ENCODE assay signal across 8 cellular contexts in the genomic region with DNA sequence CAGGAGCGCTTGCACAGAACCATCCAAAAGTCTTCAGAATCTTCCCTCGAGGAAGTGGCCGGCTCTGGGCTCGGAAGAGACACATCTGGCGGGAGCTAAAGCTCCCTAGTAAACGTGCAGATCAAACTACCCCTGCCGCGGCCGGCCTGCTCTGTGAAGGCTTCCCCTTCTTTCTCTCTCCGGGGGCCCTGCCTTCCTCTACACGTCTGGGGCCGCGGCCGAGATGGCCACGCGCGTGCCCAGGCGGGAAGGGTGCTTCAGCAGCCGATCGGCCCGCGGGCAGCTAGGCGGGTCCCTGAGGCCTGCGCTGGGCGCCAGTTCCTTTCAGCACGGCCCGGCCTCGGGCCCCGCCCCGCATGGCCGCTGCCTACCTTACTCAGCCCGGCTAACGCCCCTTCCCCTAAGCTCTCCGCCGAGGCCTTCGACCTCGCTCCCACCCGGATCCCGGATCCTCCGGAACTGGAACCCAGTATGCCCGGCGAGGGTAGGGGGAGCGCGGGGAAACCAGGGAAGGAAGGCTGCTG. TPM values are rescaled to one million over a fixed set of nuclear protein-coding genes. Genes with fewer than 3 reads are reported as not detected.
DNase-seq lines count a peak whose midpoint lies in the region; ATAC-seq and TF ChIP-seq lines count a peak whose summit lies in the region.

No MANE protein-coding gene starts in this region.

- no peaks in the 10 kb centered on the region for H4K20me1 ChIP-seq in OCI-LY1 (ENCODE audit: insufficient read depth, low read length)

- H3K4me2 ChIP-seq in OCI-LY1 (ENCODE audit: low read length) = peak overlapping the region; percentile 99

- peak overlapping the region; percentile 87 to 94 for H3K4me3 Mint-ChIP-seq in stimulated activated naive CD8-positive, alpha-beta T cell treated with anti-CD3 and anti-CD28 coated beads, Interleukin-15, amount 100 ng/mL, for 72 hours

- TF ChIP-seq CTCF in OCI-LY1 (IDR thresholded peaks at IDR 0.05; ENCODE audit: low read length) (no peak), cardiac fibroblast (IDR thresholded peaks at IDR 0.05; ENCODE audit: low read depth, low read length) (no peak), liver (IDR thresholded peaks at IDR 0.05; ENCODE audit: low read depth, low read length, missing input control) (no peak)

- no peaks in the 10 kb centered on the region for H3K9me3 ChIP-seq in OCI-LY1 (ENCODE audit: low read length)
- H3K9me3 ChIP-seq in liver (ENCODE audit: control insufficient read depth in 4 of 4, low read length in 3 of 4) = no peaks in the 10 kb centered on the region

- H3K27ac ChIP-seq in OCI-LY1 (ENCODE audit: low read depth, low read length, poor library complexity, severe bottlenecking) (peak overlapping the region; percentile 78), liver (ENCODE audit: low read depth in 1 of 2, low read length in 2 of 2) (peak overlapping the region; percentile 80 to 89)

- H3K9me2 ChIP-seq in OCI-LY1 (ENCODE audit: low read depth, low read length) = no peaks in the 10 kb centered on the region

- H3K4me1 ChIP-seq in OCI-LY1 (ENCODE audit: insufficient read depth, low read length, severe bottlenecking) = peaks cover 48% of the 10 kb centered on the region
- H3K4me1 ChIP-seq in liver (ENCODE audit: control insufficient read depth in 4 of 4, insufficient read depth in 4 of 4, low read length in 3 of 4) = peaks cover 9 to 41% (median 27%) of the 10 kb centered on the region in 4 donors

- under 1% methylated on average over 44 of the region's 44 CpGs for WGBS in liver

- H3K79me2 ChIP-seq in OCI-LY1 (ENCODE audit: insufficient read depth, low read length) = peaks cover 53% of the 10 kb centered on the region

- peak; percentile 11 for ATAC-seq in HG02884 (IDR thresholded peaks at IDR 0.05; ENCODE audit: unreplicated experiment)
- ATAC-seq in stimulated activated naive CD8-positive, alpha-beta T cell treated with anti-CD3 and anti-CD28 coated beads, Interleukin-15, amount 100 ng/mL, for 72 hours = peak; percentile 22

- H3K27ac Mint-ChIP-seq in stimulated activated naive CD8-positive, alpha-beta T cell treated with anti-CD3 and anti-CD28 coated beads, Interleukin-15, amount 100 ng/mL, for 72 hours = peak overlapping the region; percentile 92 to 99

- H3K27me3 Mint-ChIP-seq in stimulated activated naive CD8-positive, alpha-beta T cell treated with anti-CD3 and anti-CD28 coated beads, Interleukin-15, amount 100 ng/mL, for 72 hours = no peaks in the 10 kb centered on the region

- no peak overlapping the region for H2AFZ ChIP-seq in OCI-LY1 (ENCODE audit: low read length)

- TF ChIP-seq RAD21 in liver (IDR thresholded peaks at IDR 0.05) = no peak

- no peaks in the 10 kb centered on the region for H3F3A ChIP-seq in OCI-LY1 (ENCODE audit: insufficient read depth, low read length)

- H3K4me3 ChIP-seq in OCI-LY1 (ENCODE audit: low read depth, low read length, poor library complexity, severe bottlenecking) = peak overlapping the region; percentile 99
- peak overlapping the region; percentile 67 to 100 for H3K4me3 ChIP-seq in cardiac fibroblast (replicated peaks in 1 of 2; ENCODE audit: low read depth in 2 of 2, low read length in 2 of 2)
- peak overlapping the region; percentile 81 to 93 (median 83) for H3K4me3 ChIP-seq in liver (ENCODE audit: low read depth in 1 of 3, low read length in 3 of 3)

- H3K36me3 ChIP-seq in OCI-LY1 (ENCODE audit: insufficient read depth, low read length) (peaks cover 50% of the 10 kb centered on the region; the same call in 1 of the 2 replicates), liver (ENCODE audit: control insufficient read depth in 4 of 4, insufficient read depth in 3 of 4, low read depth in 1 of 4, low read length in 3 of 4) (peaks cover 0 to 7% (median 3%) of the 10 kb centered on the region in 4 donors)

- H3K4me1 Mint-ChIP-seq in stimulated activated naive CD8-positive, alpha-beta T cell treated with anti-CD3 and anti-CD28 coated beads, Interleukin-15, amount 100 ng/mL, for 72 hours = peaks cover 65% of the 10 kb centered on the region

- peak overlapping the region; percentile 100 for H3K9ac ChIP-seq in OCI-LY1 (ENCODE audit: low read length)
- H3K9ac ChIP-seq in liver (ENCODE audit: low read depth in 1 of 2, low read length in 2 of 2) = peak overlapping the region; percentile 77 to 94

- H3K9me3 Mint-ChIP-seq in stimulated activated naive CD8-positive, alpha-beta T cell treated with anti-CD3 and anti-CD28 coated beads, Interleukin-15, amount 100 ng/mL, for 72 hours = no peaks in the 10 kb centered on the region

- H3K27me3 ChIP-seq in OCI-LY1 (ENCODE audit: insufficient read depth, low read length) (no peaks in the 10 kb centered on the region), liver (ENCODE audit: control insufficient read depth in 4 of 4, insufficient read depth in 4 of 4, low read length in 3 of 4) (no peaks in the 10 kb centered on the region)

- peak; percentile 43 for DNase-seq in activated naive CD4-positive, alpha-beta T cell treated with Interleukin-2 at 50 U/mL for 16 hours
- no peak for DNase-seq in activated naive CD4-positive, alpha-beta T cell treated with anti-CD3 and anti-CD28 coated beads, Interleukin-2, amount 50 U/mL, for 16 hours
- DNase-seq in cardiac fibroblast (ENCODE audit: low read depth in 2 of 2) (peak in 1 of 2 donors; percentile 40), hepatic stellate cell (ENCODE audit: low spot score) (no peak)
- DNase-seq in stimulated activated naive CD8-positive, alpha-beta T cell treated with anti-CD3 and anti-CD28 coated beads, Interleukin-15, amount 100 ng/mL, for 72 hours = peak in 1 of 2 donors; percentile 5

TF ChIP-seq in liver, 16 proteins besides CTCF, POLR2A, EP300 and RAD21:
- TF ChIP-seq MAX (IDR thresholded peaks at IDR 0.05) = no peak
- TF ChIP-seq YY1 (IDR thresholded peaks at IDR 0.05) = no peak
- no peak for TF ChIP-seq NR2F2 (IDR thresholded peaks at IDR 0.05)
- TF ChIP-seq HNF4A (conservative IDR thresholded peaks at IDR 0.05) = no peak
- no peak for TF ChIP-seq ZBTB33 (IDR thresholded peaks at IDR 0.05)
- no peak for TF ChIP-seq FOXA1 (IDR thresholded peaks at IDR 0.05)
- TF ChIP-seq HNF4G (IDR thresholded peaks at IDR 0.05) = no peak
- no peak for TF ChIP-seq EGR1 (IDR thresholded peaks at IDR 0.05; ENCODE audit: low read depth in 2 of 2)
- no peak for TF ChIP-seq FOXA2 (IDR thresholded peaks at IDR 0.05)
- TF ChIP-seq TAF1 (conservative IDR thresholded peaks at IDR 0.05) = no peak
- no peak for TF ChIP-seq GABPA (IDR thresholded peaks at IDR 0.05 in 1 of 2, conservative IDR thresholded peaks at IDR 0.05 in 1 of 2)
- TF ChIP-seq, protein P1, sequence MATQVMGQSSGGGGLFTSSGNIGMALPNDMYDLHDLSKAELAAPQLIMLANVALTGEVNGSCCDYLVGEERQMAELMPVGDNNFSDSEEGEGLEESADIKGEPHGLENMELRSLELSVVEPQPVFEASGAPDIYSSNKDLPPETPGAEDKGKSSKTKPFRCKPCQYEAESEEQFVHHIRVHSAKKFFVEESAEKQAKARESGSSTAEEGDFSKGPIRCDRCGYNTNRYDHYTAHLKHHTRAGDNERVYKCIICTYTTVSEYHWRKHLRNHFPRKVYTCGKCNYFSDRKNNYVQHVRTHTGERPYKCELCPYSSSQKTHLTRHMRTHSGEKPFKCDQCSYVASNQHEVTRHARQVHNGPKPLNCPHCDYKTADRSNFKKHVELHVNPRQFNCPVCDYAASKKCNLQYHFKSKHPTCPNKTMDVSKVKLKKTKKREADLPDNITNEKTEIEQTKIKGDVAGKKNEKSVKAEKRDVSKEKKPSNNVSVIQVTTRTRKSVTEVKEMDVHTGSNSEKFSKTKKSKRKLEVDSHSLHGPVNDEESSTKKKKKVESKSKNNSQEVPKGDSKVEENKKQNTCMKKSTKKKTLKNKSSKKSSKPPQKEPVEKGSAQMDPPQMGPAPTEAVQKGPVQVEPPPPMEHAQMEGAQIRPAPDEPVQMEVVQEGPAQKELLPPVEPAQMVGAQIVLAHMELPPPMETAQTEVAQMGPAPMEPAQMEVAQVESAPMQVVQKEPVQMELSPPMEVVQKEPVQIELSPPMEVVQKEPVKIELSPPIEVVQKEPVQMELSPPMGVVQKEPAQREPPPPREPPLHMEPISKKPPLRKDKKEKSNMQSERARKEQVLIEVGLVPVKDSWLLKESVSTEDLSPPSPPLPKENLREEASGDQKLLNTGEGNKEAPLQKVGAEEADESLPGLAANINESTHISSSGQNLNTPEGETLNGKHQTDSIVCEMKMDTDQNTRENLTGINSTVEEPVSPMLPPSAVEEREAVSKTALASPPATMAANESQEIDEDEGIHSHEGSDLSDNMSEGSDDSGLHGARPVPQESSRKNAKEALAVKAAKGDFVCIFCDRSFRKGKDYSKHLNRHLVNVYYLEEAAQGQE (IDR thresholded peaks at IDR 0.05) = no peak
- TF ChIP-seq, protein P2, sequence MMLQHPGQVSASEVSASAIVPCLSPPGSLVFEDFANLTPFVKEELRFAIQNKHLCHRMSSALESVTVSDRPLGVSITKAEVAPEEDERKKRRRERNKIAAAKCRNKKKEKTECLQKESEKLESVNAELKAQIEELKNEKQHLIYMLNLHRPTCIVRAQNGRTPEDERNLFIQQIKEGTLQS (IDR thresholded peaks at IDR 0.05) = no peak
- no peak for TF ChIP-seq JUND (IDR thresholded peaks at IDR 0.05)
- TF ChIP-seq RXRA (IDR thresholded peaks at IDR 0.05) = no peak
- TF ChIP-seq SP1 (IDR thresholded peaks at IDR 0.05) = no peak

RNA-seq across cellular contexts. Expression of gene TMEM11, which starts 0.4 kb away (rescaled TPM):
- 10 to 100 TPM in 1 of 2 donors, 1 to 10 TPM in 1; 9.3 to 10.2 TPM for total RNA-seq in liver
- polyA plus RNA-seq in liver = 10 to 100 TPM; 13.0 to 20.8 TPM

RNA-seq across cellular contexts. Expression of gene NATD1, which starts 39.7 kb away (rescaled TPM):
- total RNA-seq in liver = 10 to 100 TPM in 1 of 2 donors, 1 to 10 TPM in 1; 2.1 to 24.5 TPM
- polyA plus RNA-seq in liver = 1 to 10 TPM; 1.4 to 3.8 TPM
